Comparison of ENCODE assay signal across 8 cellular contexts in the genomic region with DNA sequence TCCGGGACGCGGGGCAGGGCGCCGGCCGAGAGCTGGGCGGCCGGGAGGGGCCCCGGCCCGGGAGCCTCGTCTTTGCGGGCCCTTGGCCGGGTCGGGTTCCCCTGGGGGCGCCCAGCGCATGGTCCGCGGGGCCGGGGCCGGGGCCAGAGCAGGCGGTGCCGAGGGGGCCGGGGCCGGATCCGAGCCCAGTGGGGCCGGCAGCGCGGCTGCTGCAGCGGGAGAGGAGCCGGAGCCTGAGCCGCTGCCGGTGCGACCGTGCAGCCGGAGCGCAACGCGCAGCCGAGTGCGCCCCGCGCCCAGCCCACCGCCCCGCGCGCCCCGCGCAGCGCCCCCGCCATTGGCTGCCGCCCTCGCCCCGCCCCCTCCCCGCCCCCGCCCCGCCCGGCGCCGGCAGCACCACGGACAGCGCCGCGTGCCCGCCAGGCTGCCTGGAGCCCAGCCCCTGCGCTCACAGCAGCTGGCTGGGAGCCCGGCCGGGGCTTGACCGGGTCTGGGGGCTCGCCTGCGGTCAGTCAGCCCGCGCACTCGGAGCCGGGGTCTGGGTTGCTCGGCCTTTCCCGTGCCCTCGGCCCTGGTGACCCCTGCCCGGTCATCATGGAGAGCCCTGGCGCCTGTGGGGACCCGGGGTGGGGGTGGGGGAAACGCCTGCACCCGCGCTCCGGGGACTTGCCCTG. TPM values are rescaled to one million over a fixed set of nuclear protein-coding genes. Genes with fewer than 3 reads are reported as not detected.
DNase-seq lines count a peak whose midpoint lies in the region; ATAC-seq, FAIRE-seq and TF ChIP-seq lines count a peak whose summit lies in the region.

Gene HRH3, minus strand, starts transcription at position 287 of the 674 bp plus-strand sequence. CDS start 308 bp downstream, outside the sequence.

- H3K4me3 ChIP-seq in neuron (ENCODE audit: low read length), result peak within 1 kb of the TSS; percentile 56

- peaks cover 26% of the 10 kb centered on the region for H3K4me1 ChIP-seq in neuron (ENCODE audit: insufficient read depth, low read length)

- H3K27me3 Mint-ChIP-seq in activated CD8-positive, alpha-beta T cell treated with anti-CD3 and anti-CD28 coated beads for 36 hours, result peaks cover 40% of the 10 kb centered on the region

- ATAC-seq in activated CD8-positive, alpha-beta T cell treated with anti-CD3 and anti-CD28 coated beads for 36 hours, result peak; percentile 76
- ATAC-seq in GM19397 (IDR thresholded peaks at IDR 0.05; ENCODE audit: unreplicated experiment) (no peak), GM18858 (IDR thresholded peaks at IDR 0.05; ENCODE audit: unreplicated experiment) (no peak), HG03521 (IDR thresholded peaks at IDR 0.05; ENCODE audit: unreplicated experiment) (no peak)

- no peaks in the 10 kb centered on the region for H3K4me1 Mint-ChIP-seq in activated CD8-positive, alpha-beta T cell treated with anti-CD3 and anti-CD28 coated beads for 36 hours (ENCODE audit: low read depth)

- H3K9me3 ChIP-seq in neuron (ENCODE audit: low read length), result no peaks in the 10 kb centered on the region

- H2AFZ ChIP-seq in neuron (ENCODE audit: low read depth, low read length), result peak within 1 kb of the TSS; percentile 58

- FAIRE-seq in GM12891 (lab: Jason Lieb, UNC), result no peak

- no peaks in the 10 kb centered on the region for H3K36me3 ChIP-seq in neuron (ENCODE audit: insufficient read depth, low read length)

- peak; percentile 91 for DNase-seq in GM12891 (ENCODE audit: insufficient read length, low spot score)
- peak; percentile 57 for DNase-seq in NCI-H1105 treated with DMSO at 0.1 percent for 48 hours (lab: John Stamatoyannopoulos, UW)
- no peak for DNase-seq in activated CD8-positive, alpha-beta T cell treated with anti-CD3 and anti-CD28 coated beads for 36 hours
- peak; percentile 60 to 64 for DNase-seq in erythroblast (lab: John Stamatoyannopoulos, UW)

- TF ChIP-seq POLR2A in GM12891 (IDR thresholded peaks at IDR 0.05; ENCODE audit: low read depth, low read length) (no peak), erythroblast (IDR thresholded peaks at IDR 0.05; ENCODE audit: low read length) (no peak)

- CTCF ChIA-PET in activated CD8-positive, alpha-beta T cell treated with anti-CD3 and anti-CD28 coated beads for 36 hours (lab: Charles Lee), result no interaction called here

- no peaks in the 10 kb centered on the region for H3K9me3 Mint-ChIP-seq in activated CD8-positive, alpha-beta T cell treated with anti-CD3 and anti-CD28 coated beads for 36 hours

- no peak within 1 kb of the TSS for H3K27ac Mint-ChIP-seq in activated CD8-positive, alpha-beta T cell treated with anti-CD3 and anti-CD28 coated beads for 36 hours

- no peak within 1 kb of the TSS for H3K4me3 Mint-ChIP-seq in activated CD8-positive, alpha-beta T cell treated with anti-CD3 and anti-CD28 coated beads for 36 hours

- no peaks in the 10 kb centered on the region for H3K36me3 Mint-ChIP-seq in activated CD8-positive, alpha-beta T cell treated with anti-CD3 and anti-CD28 coated beads for 36 hours (ENCODE audit: low read depth)

- no peak for TF ChIP-seq CTCF in activated CD8-positive, alpha-beta T cell treated with anti-CD3 and anti-CD28 coated beads for 36 hours (IDR thresholded peaks at IDR 0.05)

- H3K27me3 ChIP-seq in neuron (ENCODE audit: insufficient read depth, low read length), result peaks cover 50% of the 10 kb centered on the region

- POLR2A ChIA-PET in activated CD8-positive, alpha-beta T cell treated with anti-CD3 and anti-CD28 coated beads for 36 hours (lab: Charles Lee), result no interaction called here

- intact Hi-C loops in activated CD8-positive, alpha-beta T cell treated with anti-CD3 and anti-CD28 coated beads for 36 hours (cut with micrococcal nuclease), result no loop called here

TF ChIP-seq in GM12891, 5 proteins besides CTCF, POLR2A, EP300 and RAD21:
- TF ChIP-seq SPI1 (IDR thresholded peaks at IDR 0.05; ENCODE audit: low read depth, low read length) (no peak), POLR2AphosphoS5 (IDR thresholded peaks at IDR 0.05; ENCODE audit: low read depth, low read length) (no peak), TAF1 (IDR thresholded peaks at IDR 0.05; ENCODE audit: low read depth, low read length) (no peak), PAX5 (IDR thresholded peaks at IDR 0.05; ENCODE audit: insufficient read depth, low read length, severe bottlenecking) (no peak), POU2F2 (IDR thresholded peaks at IDR 0.05; ENCODE audit: low read depth, low read length) (no peak)

RNA-seq across cellular contexts. Expression of gene HRH3, which starts in this region (rescaled TPM):
- not detected for polyA plus RNA-seq in GM12891 (2012; ENCODE audit: low read depth, missing spikeins)
- total RNA-seq in activated CD8-positive, alpha-beta T cell treated with anti-CD3 and anti-CD28 coated beads for 36 hours, result not detected

Comparison
In these comparisons a context has a peak if more than half of its experiments do, and no peak if none do; other contexts are left out.
1. Peak in ATAC-seq in activated CD8-positive, alpha-beta T cell treated with anti-CD3 and anti-CD28 coated beads for 36 hours; RNA of the gene not detected or under 1 TPM.